11 cellular contexts compared by ENCODE assay signal in the genomic region with DNA sequence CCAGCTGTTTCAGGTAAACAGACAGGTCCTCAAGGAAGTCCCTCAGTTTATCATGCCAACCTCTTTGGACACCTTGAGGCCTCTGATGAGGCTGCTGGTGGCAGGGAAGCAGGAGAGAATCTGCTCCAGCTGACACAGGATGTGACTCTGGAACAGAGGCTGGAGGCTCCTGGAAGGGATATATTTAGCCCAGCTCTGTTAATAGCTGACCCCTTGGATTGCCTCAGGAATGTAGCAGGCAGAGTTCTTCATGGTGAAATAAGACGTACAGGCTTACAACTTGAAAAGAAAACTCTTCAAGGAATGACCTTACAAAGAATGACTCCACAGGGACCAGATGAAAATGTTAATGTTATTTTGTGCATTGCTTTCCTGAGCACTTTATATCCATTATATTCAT.
DNase-seq lines count a peak whose midpoint lies in the region; ATAC-seq and TF ChIP-seq lines count a peak whose summit lies in the region.
"Had no signal": no experiment of that assay in that cellular context is flagged by ENCODE, and none has a peak within 500 bp of the region (broad histone marks: within the 10 kb centered on the region; RNA-seq: fewer than 3 reads in every experiment).

No MANE protein-coding gene starts in this region.

- H3F3A ChIP-seq in PC-9 (ENCODE audit: insufficient read depth, low read depth) = peaks cover 5% of the 10 kb centered on the region; the same call in 1 of the 2 replicates

- H3K4me2 ChIP-seq in BLaER1 (peak overlapping the region; percentile 42), PC-9 (peak overlapping the region; percentile 18)

- DNase-seq in PC-9 (no peak), fibroblast of pulmonary artery (ENCODE audit: low read depth) (peak; percentile 76), myocyte (ENCODE audit: low read depth) (peak; percentile 88), T-cell (no peak)
- DNase-seq in activated CD4-positive, alpha-beta T cell treated with anti-CD3 and anti-CD28 coated beads, Interleukin-2, amount 10 ng/mL, durations not matched to agents 7 days and 5 days = no peak
- DNase-seq: naive B cell had no signal

- H3K9me2 ChIP-seq in PC-9 (ENCODE audit: insufficient read depth) = no peaks in the 10 kb centered on the region

- H3K4me3 Mint-ChIP-seq in T-cell = peak overlapping the region in 1 of 3 donors; percentile 23
- H3K4me3 Mint-ChIP-seq in activated CD4-positive, alpha-beta T cell treated with anti-CD3 and anti-CD28 coated beads, Interleukin-2, amount 10 ng/mL, durations not matched to agents 7 days and 5 days = no peak overlapping the region
- H3K4me3 Mint-ChIP-seq: endodermal cell, naive B cell had no signal

- H4K20me1 ChIP-seq in BLaER1 (no peaks in the 10 kb centered on the region), PC-9 (ENCODE audit: insufficient read depth) (no peaks in the 10 kb centered on the region)

- H3K4me3 ChIP-seq in BLaER1 (no peak overlapping the region), PC-9 (no peak overlapping the region), fibroblast of pulmonary artery (replicated peaks; ENCODE audit: low read depth, low read length) (no peak overlapping the region)
- H3K4me3 ChIP-seq: SK-N-MC had no signal

- no peak overlapping the region for H3K9ac ChIP-seq in BLaER1

- no peaks in the 10 kb centered on the region for H3K79me2 ChIP-seq in PC-9 (ENCODE audit: low read depth)

- H3K27ac Mint-ChIP-seq in T-cell = no peak overlapping the region
- H3K27ac Mint-ChIP-seq in activated CD4-positive, alpha-beta T cell treated with anti-CD3 and anti-CD28 coated beads, Interleukin-2, amount 10 ng/mL, durations not matched to agents 7 days and 5 days = no peak overlapping the region
- H3K27ac Mint-ChIP-seq: endodermal cell had no signal

- no peak overlapping the region for H2AFZ ChIP-seq in PC-9

- H3K9me3 Mint-ChIP-seq in T-cell = no peaks in the 10 kb centered on the region
- H3K9me3 Mint-ChIP-seq in activated CD4-positive, alpha-beta T cell treated with anti-CD3 and anti-CD28 coated beads, Interleukin-2, amount 10 ng/mL, durations not matched to agents 7 days and 5 days = no peaks in the 10 kb centered on the region
- H3K9me3 Mint-ChIP-seq: endodermal cell, naive B cell had no signal

- H3K36me3 Mint-ChIP-seq in T-cell = no peaks in the 10 kb centered on the region
- H3K36me3 Mint-ChIP-seq in activated CD4-positive, alpha-beta T cell treated with anti-CD3 and anti-CD28 coated beads, Interleukin-2, amount 10 ng/mL, durations not matched to agents 7 days and 5 days (ENCODE audit: low read depth) = no peaks in the 10 kb centered on the region
- H3K36me3 Mint-ChIP-seq: naive B cell had no signal

- H3K27me3 Mint-ChIP-seq in T-cell = peaks cover 0 to 7% of the 10 kb centered on the region in 2 donors
- peaks cover 11% of the 10 kb centered on the region for H3K27me3 Mint-ChIP-seq in activated CD4-positive, alpha-beta T cell treated with anti-CD3 and anti-CD28 coated beads, Interleukin-2, amount 10 ng/mL, durations not matched to agents 7 days and 5 days

- ATAC-seq in T-cell (replicated peaks in 1 of 4) (no peak), HG03457 (IDR thresholded peaks at IDR 0.05; ENCODE audit: unreplicated experiment) (no peak), GM21526 (IDR thresholded peaks at IDR 0.05; ENCODE audit: low FRiP score, unreplicated experiment) (no peak)

- CTCF ChIA-PET in PC-9 (lab: Charles Lee) = interaction anchor here (0.6 to 1.2 kb wide), 3 partner anchors 243 to 707 kb away, joined by 6 to 8 read pairs (median 7); no protein-coding TSS in a partner anchor
- CTCF ChIA-PET in T-cell (lab: Charles Lee) = interaction anchor here (0.8 to 1.6 kb wide), 3 partner anchors 45 to 1301 kb away, joined by 3 to 11 read pairs (median 4); no protein-coding TSS in a partner anchor
- CTCF ChIA-PET in activated CD4-positive, alpha-beta T cell treated with anti-CD3 and anti-CD28 coated beads, Interleukin-2, amount 10 ng/mL, durations not matched to agents 7 days and 5 days (lab: Charles Lee) = interaction anchor here (1.0 kb wide), 2 partner anchors 542 to 1300 kb away, joined by 5 to 6 read pairs; partner anchors contain the start of gene MINDY2

- no TSS peak for BruUV-seq in PC-9 (replicated peaks; lab: Mats Ljungman, UMichigan)

- H3K4me1 ChIP-seq in BLaER1 = peaks cover 81% of the 10 kb centered on the region
- H3K4me1 ChIP-seq in PC-9 (replicated peaks; ENCODE audit: insufficient read depth) = peaks cover 27% of the 10 kb centered on the region

- POLR2A ChIA-PET in PC-9 (lab: Charles Lee; ENCODE audit: unreplicated experiment) = interaction anchor here (0.6 kb wide), 1 partner anchor 163 kb away, joined by 5 read pairs; no protein-coding TSS in a partner anchor
- POLR2A ChIA-PET in T-cell (lab: Charles Lee) = no interaction called here
- POLR2A ChIA-PET in activated CD4-positive, alpha-beta T cell treated with anti-CD3 and anti-CD28 coated beads, Interleukin-2, amount 10 ng/mL, durations not matched to agents 7 days and 5 days (lab: Charles Lee) = no interaction called here

- no peaks in the 10 kb centered on the region for H3K27me3 ChIP-seq in BLaER1
- no peaks in the 10 kb centered on the region for H3K27me3 ChIP-seq in PC-9 (ENCODE audit: insufficient read depth, low read depth)

- no peaks in the 10 kb centered on the region for H3K9me3 ChIP-seq in BLaER1
- no peaks in the 10 kb centered on the region for H3K9me3 ChIP-seq in PC-9 (ENCODE audit: insufficient read depth, low read depth)

- no peaks in the 10 kb centered on the region for H3K36me3 ChIP-seq in BLaER1
- no peaks in the 10 kb centered on the region for H3K36me3 ChIP-seq in PC-9 (ENCODE audit: low read depth)

- intact Hi-C loops in PC-9 (cut with micrococcal nuclease; ENCODE audit: unreplicated experiment) = loop anchor here (1.0 to 10.0 kb wide), 11 partner anchors 42 to 639 kb away; partner anchors contain the start of genes ADAM10 and MINDY2

- TF ChIP-seq CTCF in PC-9 (conservative IDR thresholded peaks at IDR 0.05) = no peak
- TF ChIP-seq CTCF in fibroblast of pulmonary artery (IDR thresholded peaks at IDR 0.05; ENCODE audit: low read length, missing control alignments) = no peak

- H3K27ac ChIP-seq in BLaER1 = no peak overlapping the region
- H3K27ac ChIP-seq in PC-9 = peak overlapping the region; percentile 32; the same call in 1 of the 2 replicates
- H3K27ac ChIP-seq: SK-N-MC had no signal

- H3K4me1 Mint-ChIP-seq in T-cell = peaks cover 12 to 19% (median 15%) of the 10 kb centered on the region in 3 donors
- H3K4me1 Mint-ChIP-seq in activated CD4-positive, alpha-beta T cell treated with anti-CD3 and anti-CD28 coated beads, Interleukin-2, amount 10 ng/mL, durations not matched to agents 7 days and 5 days = peaks cover 15% of the 10 kb centered on the region
- H3K4me1 Mint-ChIP-seq: naive B cell had no signal

Comparison
In these comparisons a context has a peak if more than half of its experiments do, and no peak if none do; other contexts are left out.
1. DNase-seq: peak in fibroblast of pulmonary artery (single experiment) and myocyte (single experiment); none in PC-9 (0 of 2), T-cell (0 of 34) and activated CD4-positive, alpha-beta T cell treated with anti-CD3 and anti-CD28 coated beads, Interleukin-2, amount 10 ng/mL, durations not matched to agents 7 days and 5 days (single experiment).